In the genomic region with DNA sequence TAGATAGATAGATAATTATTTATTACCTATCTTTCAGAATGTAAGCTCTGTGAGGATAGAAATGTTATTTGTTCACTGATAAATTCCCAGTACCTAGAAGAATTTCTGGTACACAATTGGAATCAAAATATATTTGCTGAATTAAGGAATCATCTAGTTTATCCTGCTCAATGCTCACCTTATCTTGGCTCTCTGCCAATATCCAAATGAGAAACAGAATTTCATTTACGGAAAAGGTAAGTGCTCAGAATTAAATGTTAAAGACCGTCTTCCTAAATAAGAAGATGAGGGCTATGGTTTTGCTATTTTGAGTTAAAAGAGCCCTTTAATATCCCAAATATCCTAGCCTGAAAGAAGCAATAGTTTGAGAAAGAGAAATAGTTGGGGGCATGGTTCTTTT, we compare ENCODE assay signal across 33 cellular contexts.
A peak's percentile ranks its signal among the peaks of the same experiment; 100 is the strongest.
DNase-seq lines count a peak whose midpoint lies in the region; ATAC-seq, FAIRE-seq and TF ChIP-seq lines count a peak whose summit lies in the region.
"Had no signal": no experiment of that assay in that cellular context is flagged by ENCODE, and none has a peak within 500 bp of the region (broad histone marks: within the 10 kb centered on the region; RNA-seq: fewer than 3 reads in every experiment).

No MANE protein-coding gene starts in this region.

- DNase-seq in NCI-H748 (lab: John Stamatoyannopoulos, UW; ENCODE audit: unreplicated experiment) (peak; percentile 9), NCI-H748 treated with DMSO at 0.1 percent for 48 hours (lab: John Stamatoyannopoulos, UW) (no peak), HepG2 (ENCODE audit: low spot score) (no peak), right lobe of liver (no peak), K562 (ENCODE audit: extremely low read depth in 1 of 4, low spot score in 3 of 4) (peak in 1 of 4 experiments; percentile 9), GM19238 (ENCODE audit: insufficient read length, low spot score) (no peak)
- DNase-seq: 8988T; ACHN; AML-193; BE2C; C1 segment of cervical spinal cord; Caco-2; Calu3; CD4-positive, alpha-beta memory T cell; CD4-positive, alpha-beta T cell; CD4-positive, CD25-positive, alpha-beta regulatory T cell; CD8-positive, alpha-beta memory T cell; CD8-positive, alpha-beta T cell; COR-L47; DMS 273 treated with DMSO at 0.1 percent for 48 hours; DMS153; DMS53; DMS79; DMS79 treated with DMSO at 0.1 percent for 48 hours; DND-41; EL had no signal

- POLR2A ChIA-PET in HepG2 (lab: Yijun Ruan, JAX) (no interaction called here), K562 (lab: Yijun Ruan, JAX) (no interaction called here)

- H4K20me1 ChIP-seq in HepG2 (ENCODE audit: insufficient read depth, low read length): no peaks in the 10 kb centered on the region
- H4K20me1 ChIP-seq in K562 (replicated peaks; ENCODE audit: control insufficient read depth, insufficient read depth, low read length): no peaks in the 10 kb centered on the region
- H4K20me1 ChIP-seq: BLaER1; BLaER1 treated with 17β-estradiol and CSF1 and Interleukin-3, amounts not matched to agents 10 nM and 100 nM had no signal

- intact Hi-C loops in HepG2 (cut with micrococcal nuclease; ENCODE audit: unreplicated experiment) (no loop called here), right lobe of liver (cut with DNase I) (no loop called here), K562 (cut with micrococcal nuclease) (no loop called here)

- TF ChIP-seq POLR2A in HepG2 (IDR thresholded peaks at IDR 0.05; ENCODE audit: insufficient read depth in 1 of 2, low read depth in 2 of 2, low read length in 2 of 2): no peak
- TF ChIP-seq POLR2A in right lobe of liver (IDR thresholded peaks at IDR 0.05): no peak
- TF ChIP-seq POLR2A in K562 (conservative IDR thresholded peaks at IDR 0.05): no peak

- H3K9me3 ChIP-seq in HepG2 (ENCODE audit: low read length) (no peaks in the 10 kb centered on the region), right lobe of liver (no peaks in the 10 kb centered on the region), K562 (replicated peaks; ENCODE audit: control insufficient read depth, insufficient read depth, low read depth, low read length) (no peaks in the 10 kb centered on the region)
- H3K9me3 ChIP-seq: A549; BE2C; BLaER1; BLaER1 treated with 17β-estradiol and CSF1 and Interleukin-3, amounts not matched to agents 10 nM and 100 nM; Caco-2 had no signal

- H3K79me2 ChIP-seq in HepG2 (ENCODE audit: insufficient read depth, low read length) (no peaks in the 10 kb centered on the region), K562 (ENCODE audit: control insufficient read depth, insufficient read depth, low read length) (no peaks in the 10 kb centered on the region)

- H3K4me1 ChIP-seq in HepG2 (ENCODE audit: insufficient read depth, low read length) (0 out of 2 replicates have a peak, but pooled peaks cover 6% of the 10 kb centered on the region), right lobe of liver (no peaks in the 10 kb centered on the region), K562 (replicated peaks in 1 of 2; ENCODE audit: control insufficient read depth in 2 of 2, insufficient read depth in 2 of 2, low read length in 2 of 2) (no peaks in the 10 kb centered on the region)
- H3K4me1 ChIP-seq: A549; BE2C; BLaER1; BLaER1 treated with 17β-estradiol and CSF1 and Interleukin-3, amounts not matched to agents 10 nM and 100 nM; Caco-2 had no signal

- H3K9me1 ChIP-seq in K562 (ENCODE audit: control insufficient read depth, insufficient read depth, low read length): no peaks in the 10 kb centered on the region

- in situ Hi-C loops in HepG2 (cut with HindIII; ENCODE audit: extremely low pct_ligation_motif_present, low pct_unique_long_range_greater_than_20kb) (no loop called here), K562 (cut with MboI) (no loop called here)

- no peaks in the 10 kb centered on the region for H3K27me3 ChIP-seq in HepG2 (ENCODE audit: control insufficient read depth in 1 of 2, insufficient read depth in 2 of 2, low read length in 2 of 2)
- H3K27me3 ChIP-seq in right lobe of liver: no peaks in the 10 kb centered on the region
- H3K27me3 ChIP-seq in K562 (ENCODE audit: control insufficient read depth in 2 of 2, insufficient read depth in 2 of 2, low read length in 2 of 2): no peaks in the 10 kb centered on the region
- H3K27me3 ChIP-seq: BLaER1; BLaER1 treated with 17β-estradiol and CSF1 and Interleukin-3, amounts not matched to agents 10 nM and 100 nM had no signal

- ATAC-seq in HepG2: no peak
- ATAC-seq in right lobe of liver: no peak
- no peak for ATAC-seq in K562
- ATAC-seq: A549; CD8-positive, alpha-beta T cell had no signal

- H3K4me2 ChIP-seq in HepG2 (ENCODE audit: low read depth, low read length) (no peak overlapping the region), K562 (ENCODE audit: insufficient read depth, low read length) (no peak overlapping the region)
- H3K4me2 ChIP-seq: A549; BLaER1; BLaER1 treated with 17β-estradiol and CSF1 and Interleukin-3, amounts not matched to agents 10 nM and 100 nM had no signal

- CTCF ChIA-PET in HepG2 (lab: Yijun Ruan, JAX; ENCODE audit: low intra/inter-chr PET ratio, low total read pairs) (no interaction called here), K562 (lab: Yijun Ruan, JAX; ENCODE audit: low intra/inter-chr PET ratio) (no interaction called here)

- H3K4me3 ChIP-seq in HepG2 (replicated peaks in 1 of 3; ENCODE audit: insufficient read depth in 1 of 3, low read depth in 2 of 3, low read length in 3 of 3) (no peak overlapping the region), right lobe of liver (no peak overlapping the region), K562 (no peak overlapping the region)
- H3K4me3 ChIP-seq: A549; BLaER1; BLaER1 treated with 17β-estradiol and CSF1 and Interleukin-3, amounts not matched to agents 10 nM and 100 nM had no signal

- H3K9ac ChIP-seq in HepG2 (ENCODE audit: insufficient read depth, low read depth, low read length) (no peak overlapping the region), K562 (ENCODE audit: insufficient read depth in 1 of 2, low read depth in 2 of 2, low read length in 2 of 2) (no peak overlapping the region)
- H3K9ac ChIP-seq: BLaER1; BLaER1 treated with 17β-estradiol and CSF1 and Interleukin-3, amounts not matched to agents 10 nM and 100 nM had no signal

- TF ChIP-seq CTCF in HepG2 (CRISPR knock-in tag; IDR thresholded peaks at IDR 0.05) (no peak), right lobe of liver (IDR thresholded peaks at IDR 0.05) (no peak), K562 (IDR thresholded peaks at IDR 0.05 in 2 of 3, conservative IDR thresholded peaks at IDR 0.05 in 1 of 3; ENCODE audit: insufficient read depth in 2 of 3, low read depth in 1 of 3, low read length in 3 of 3) (no peak)

- WGBS in HepG2 (ENCODE audit: low lambda C conversion rate): 78% methylated on average over 2 of the region's 2 CpGs
- 68% methylated on average over 2 of the region's 2 CpGs for WGBS in right lobe of liver (ENCODE audit: insufficient coverage, low coverage, low lambda C conversion rate, missing lambda C conversion rate)
- WGBS in K562 (ENCODE audit: insufficient coverage, low coverage, missing lambda C conversion rate): 0% methylated on average over 2 of the region's 2 CpGs

- FAIRE-seq in HepG2 (lab: Jason Lieb, UNC) (no peak), K562 (lab: Jason Lieb, UNC) (no peak)
- FAIRE-seq: A204.1, D721Med had no signal

- H3K27ac ChIP-seq in HepG2 (ENCODE audit: extremely low read length, insufficient read depth, low read length): no peak overlapping the region
- no peak overlapping the region for H3K27ac ChIP-seq in right lobe of liver
- no peak overlapping the region for H3K27ac ChIP-seq in K562 (ENCODE audit: extremely low read depth, low read depth, low read length)
- H3K27ac ChIP-seq: 22Rv1; A549; BLaER1; BLaER1 treated with 17β-estradiol and CSF1 and Interleukin-3, amounts not matched to agents 10 nM and 100 nM; C4-2B had no signal

- TF ChIP-seq RAD21 in HepG2 (CRISPR knock-in tag; IDR thresholded peaks at IDR 0.05) (no peak), K562 (CRISPR knock-in tag; conservative IDR thresholded peaks at IDR 0.05 in 1 of 2, IDR thresholded peaks at IDR 0.05 in 1 of 2) (no peak)

- no peaks in the 10 kb centered on the region for H3K36me3 ChIP-seq in HepG2 (replicated peaks in 1 of 2; ENCODE audit: control insufficient read depth in 1 of 2, insufficient read depth in 2 of 2, low read length in 2 of 2)
- H3K36me3 ChIP-seq in right lobe of liver: no peaks in the 10 kb centered on the region
- no peaks in the 10 kb centered on the region for H3K36me3 ChIP-seq in K562 (ENCODE audit: control insufficient read depth, insufficient read depth, low read length)
- H3K36me3 ChIP-seq: BE2C; BLaER1; BLaER1 treated with 17β-estradiol and CSF1 and Interleukin-3, amounts not matched to agents 10 nM and 100 nM had no signal

- TF ChIP-seq EP300 in HepG2 (IDR thresholded peaks at IDR 0.05; ENCODE audit: low read depth in 2 of 2, low read length in 2 of 2) (no peak), HepG2 (CRISPR knock-in tag; IDR thresholded peaks at IDR 0.05; ENCODE audit: borderline replicate concordance) (no peak), K562 (IDR thresholded peaks at IDR 0.05; ENCODE audit: low read length) (no peak)

- BruUV-seq in HepG2 (replicated peaks; lab: Mats Ljungman, UMichigan) (no TSS peak), K562 (replicated peaks; lab: Mats Ljungman, UMichigan) (no TSS peak)

- H2AFZ ChIP-seq in HepG2 (ENCODE audit: low read length): no peak overlapping the region
- no peak overlapping the region for H2AFZ ChIP-seq in K562 (ENCODE audit: low read depth, low read length)

TF ChIP-seq in HepG2, 621 proteins besides CTCF, POLR2A, EP300 and RAD21:
- TF ChIP-seq LCORL (IDR thresholded peaks at IDR 0.05): 0 out of 2 replicates have a peak, but pooled peaks have one; percentile 24
- no peak for TF ChIP-seq LCORL (CRISPR knock-in tag; IDR thresholded peaks at IDR 0.05)
- TF ChIP-seq SRY (CRISPR knock-in tag; IDR thresholded peaks at IDR 0.05): no peak

TF ChIP-seq in K562, 482 proteins besides CTCF, POLR2A, EP300 and RAD21:
- TF ChIP-seq SUPT5H (IDR thresholded peaks at IDR 0.05) (no peak), NFIX (CRISPR knock-in tag; IDR thresholded peaks at IDR 0.05; ENCODE audit: low read depth) (peak; percentile 79), NFIC (IDR thresholded peaks at IDR 0.05) (peak; percentile 70), KDM5B (IDR thresholded peaks at IDR 0.05; ENCODE audit: insufficient replicate concordance, low read depth, low read length) (no peak)
- TF ChIP-seq, protein P1, sequence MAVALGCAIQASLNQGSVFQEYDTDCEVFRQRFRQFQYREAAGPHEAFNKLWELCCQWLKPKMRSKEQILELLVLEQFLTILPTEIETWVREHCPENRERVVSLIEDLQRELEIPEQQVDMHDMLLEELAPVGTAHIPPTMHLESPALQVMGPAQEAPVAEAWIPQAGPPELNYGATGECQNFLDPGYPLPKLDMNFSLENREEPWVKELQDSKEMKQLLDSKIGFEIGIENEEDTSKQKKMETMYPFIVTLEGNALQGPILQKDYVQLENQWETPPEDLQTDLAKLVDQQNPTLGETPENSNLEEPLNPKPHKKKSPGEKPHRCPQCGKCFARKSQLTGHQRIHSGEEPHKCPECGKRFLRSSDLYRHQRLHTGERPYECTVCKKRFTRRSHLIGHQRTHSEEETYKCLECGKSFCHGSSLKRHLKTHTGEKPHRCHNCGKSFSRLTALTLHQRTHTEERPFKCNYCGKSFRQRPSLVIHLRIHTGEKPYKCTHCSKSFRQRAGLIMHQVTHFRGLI (CRISPR knock-in tag; IDR thresholded peaks at IDR 0.05): no peak
